Comparison of ENCODE assay signal across 11 cellular contexts in the genomic region with DNA sequence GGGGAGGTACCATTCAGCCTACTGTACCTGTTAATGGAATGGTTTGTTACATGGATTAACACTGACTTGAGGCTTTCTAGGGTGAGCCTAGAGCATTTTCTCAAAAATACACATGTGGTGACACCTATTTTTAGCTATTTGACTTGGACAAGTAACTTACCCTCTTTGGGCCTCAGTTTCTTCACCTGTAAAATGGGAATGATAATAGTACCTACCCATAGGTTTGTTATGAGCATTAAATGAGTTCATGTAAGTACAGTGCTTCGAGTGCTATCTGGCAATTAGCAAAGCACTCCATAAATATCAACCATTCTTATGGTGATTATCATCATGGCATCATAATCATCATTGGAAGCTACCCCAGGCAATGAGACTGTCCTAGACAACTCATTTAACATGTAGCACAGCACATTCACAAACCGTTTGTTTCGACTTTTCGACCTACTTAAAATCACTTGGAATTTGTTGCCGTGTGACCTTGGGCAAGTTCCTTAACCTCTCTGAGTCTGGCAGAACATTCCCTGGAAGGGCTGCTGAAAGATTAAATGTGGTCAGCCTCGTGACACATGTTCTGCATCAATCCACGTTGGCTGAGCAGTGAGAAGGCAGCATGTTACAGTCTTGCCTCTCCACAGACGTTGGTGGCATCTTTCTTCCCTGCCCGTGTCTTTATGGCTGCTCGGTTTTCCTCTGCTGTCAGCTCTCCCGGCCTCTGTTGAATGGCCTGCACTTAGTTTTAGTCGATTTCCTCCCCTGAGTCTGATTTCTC.
A peak's percentile ranks its signal among the peaks of the same experiment; 100 is the strongest.
DNase-seq lines count a peak whose midpoint lies in the region; ATAC-seq and TF ChIP-seq lines count a peak whose summit lies in the region.
"Had no signal": no experiment of that assay in that cellular context is flagged by ENCODE, and none has a peak within 500 bp of the region (broad histone marks: within the 10 kb centered on the region; RNA-seq: fewer than 3 reads in every experiment).

No MANE protein-coding gene starts in this region.

- BruUV-seq in PC-3 (replicated peaks; lab: Mats Ljungman, UMichigan), result no TSS peak

- POLR2A ChIA-PET in PC-3 (lab: Charles Lee; ENCODE audit: unreplicated experiment), result no interaction called here

- TF ChIP-seq CTCF in PC-3 (conservative IDR thresholded peaks at IDR 0.05; ENCODE audit: low read depth, low read length), result no peak
- TF ChIP-seq CTCF in fibroblast of mammary gland (conservative IDR thresholded peaks at IDR 0.05; ENCODE audit: control insufficient read depth, insufficient read depth, low read depth, low read length), result no peak

- peaks cover 0 to 82% (median 0%) of the 10 kb centered on the region in 11 experiments; a peak in 6 of 22 replicates for H4K20me1 ChIP-seq in BLaER1 treated with 17β-estradiol and CSF1 and Interleukin-3, amounts not matched to agents 10 nM and 100 nM
- no peaks in the 10 kb centered on the region for H4K20me1 ChIP-seq in PC-3 (ENCODE audit: low read length)

- peaks cover 79 to 100% (median 92%) of the 10 kb centered on the region in 10 experiments for H3K4me1 ChIP-seq in BLaER1 treated with 17β-estradiol and CSF1 and Interleukin-3, amounts not matched to agents 10 nM and 100 nM
- peaks cover 67% of the 10 kb centered on the region for H3K4me1 ChIP-seq in PC-3 (ENCODE audit: insufficient read depth, low read length)
- H3K4me1 ChIP-seq in rectal smooth muscle tissue (ENCODE audit: control insufficient read depth, insufficient read depth, low read length), result peaks cover 54% of the 10 kb centered on the region

- H3K9me2 ChIP-seq in PC-3 (replicated peaks; ENCODE audit: low read length), result no peaks in the 10 kb centered on the region

- CTCF ChIA-PET in PC-3 (lab: Charles Lee), result no interaction called here

- no peak for ATAC-seq in PC-3
- no peak for ATAC-seq in HG03439 (IDR thresholded peaks at IDR 0.05; ENCODE audit: unreplicated experiment)
- ATAC-seq in GM21737 (IDR thresholded peaks at IDR 0.05; ENCODE audit: unreplicated experiment), result no peak

- H3K4me2 ChIP-seq in BLaER1 treated with 17β-estradiol and CSF1 and Interleukin-3, amounts not matched to agents 10 nM and 100 nM, result peak overlapping the region in 10 of 11 experiments; percentile 81 to 96 (median 89); a peak in 17 of 22 replicates
- no peak overlapping the region; the same call in 1 of the 2 replicates for H3K4me2 ChIP-seq in PC-3 (ENCODE audit: low read length)

- H3F3A ChIP-seq in PC-3 (ENCODE audit: low read length, unreplicated experiment), result no peaks in the 10 kb centered on the region

- no peak overlapping the region for H2AFZ ChIP-seq in PC-3 (ENCODE audit: low read length)

- no peak overlapping the region for H3K4me3 ChIP-seq in BLaER1 treated with 17β-estradiol and CSF1 and Interleukin-3, amounts not matched to agents 10 nM and 100 nM
- H3K4me3 ChIP-seq in PC-3 (ENCODE audit: low read length) (no peak overlapping the region), fibroblast of mammary gland (ENCODE audit: control insufficient read depth, low read depth, low read length) (no peak overlapping the region), rectal smooth muscle tissue (ENCODE audit: low read length) (no peak overlapping the region)

- peak overlapping the region; percentile 84 to 98 (median 95) for H3K27ac ChIP-seq in BLaER1 treated with 17β-estradiol and CSF1 and Interleukin-3, amounts not matched to agents 10 nM and 100 nM
- H3K27ac ChIP-seq in PC-3 (ENCODE audit: low read length) (peak overlapping the region; percentile 77; the same call in 1 of the 2 replicates), rectal smooth muscle tissue (ENCODE audit: low read depth, low read length) (peak overlapping the region; percentile 61)
- H3K27ac ChIP-seq: VCaP had no signal

- peaks cover 0 to 16% (median 0%) of the 10 kb centered on the region in 11 experiments; a peak in 2 of 22 replicates for H3K36me3 ChIP-seq in BLaER1 treated with 17β-estradiol and CSF1 and Interleukin-3, amounts not matched to agents 10 nM and 100 nM
- H3K36me3 ChIP-seq in PC-3 (ENCODE audit: low read depth, low read length) (no peaks in the 10 kb centered on the region), rectal smooth muscle tissue (ENCODE audit: control insufficient read depth, insufficient read depth, low read length) (no peaks in the 10 kb centered on the region)

- no peaks in the 10 kb centered on the region for H3K9me3 ChIP-seq in BLaER1 treated with 17β-estradiol and CSF1 and Interleukin-3, amounts not matched to agents 10 nM and 100 nM (replicated peaks in 1 of 11)
- H3K9me3 ChIP-seq in PC-3 (ENCODE audit: low read length), result no peaks in the 10 kb centered on the region

- DNase-seq in PC-3, result no peak
- DNase-seq in fibroblast of mammary gland (ENCODE audit: low read depth), result peak; percentile 77
- DNase-seq in cortex of kidney (lab: John Stamatoyannopoulos, UW), result no peak
- DNase-seq in inferior parietal cortex (ENCODE audit: extremely low spot score), result no peak
- DNase-seq: activated naive CD4-positive, alpha-beta T cell treated with anti-CD3 and anti-CD28 coated beads, Interleukin-2, amount 50 U/mL, for 16 hours; NCI-H1417 had no signal

- H3K27me3 ChIP-seq in BLaER1 treated with 17β-estradiol and CSF1 and Interleukin-3, amounts not matched to agents 10 nM and 100 nM, result no peaks in the 10 kb centered on the region
- no peaks in the 10 kb centered on the region for H3K27me3 ChIP-seq in PC-3 (ENCODE audit: low read length)
- H3K27me3 ChIP-seq in rectal smooth muscle tissue (ENCODE audit: control insufficient read depth, insufficient read depth, low read length), result no peaks in the 10 kb centered on the region

- H3K79me2 ChIP-seq in PC-3 (ENCODE audit: low read length), result peaks cover 10% of the 10 kb centered on the region

- H3K9ac ChIP-seq in BLaER1 treated with 17β-estradiol and CSF1 and Interleukin-3, amounts not matched to agents 10 nM and 100 nM, result peak overlapping the region in 10 of 11 experiments; percentile 2 to 84 (median 66); a peak in 14 of 22 replicates
- H3K9ac ChIP-seq in PC-3 (ENCODE audit: low read length) (no peak overlapping the region), rectal smooth muscle tissue (ENCODE audit: low read length) (no peak overlapping the region)

- intact Hi-C loops in PC-3 (cut with micrococcal nuclease), result loop anchor here (5.0 to 10.0 kb wide), 3 partner anchors 91 to 301 kb away; a partner anchor contains a TSS

Comparison
In these comparisons a context has a peak if more than half of its experiments do, and no peak if none do; other contexts are left out.
1. H3K9ac ChIP-seq: peak in BLaER1 treated with 17β-estradiol and CSF1 and Interleukin-3, amounts not matched to agents 10 nM and 100 nM (10 of 11); none in PC-3 (single experiment) and rectal smooth muscle tissue (single experiment).
2. Peak in every context shown above with its lines, with median percentiles within 50 percentile points of each other: H3K27ac ChIP-seq.